22 cellular contexts compared by ENCODE assay signal in the genomic region with DNA sequence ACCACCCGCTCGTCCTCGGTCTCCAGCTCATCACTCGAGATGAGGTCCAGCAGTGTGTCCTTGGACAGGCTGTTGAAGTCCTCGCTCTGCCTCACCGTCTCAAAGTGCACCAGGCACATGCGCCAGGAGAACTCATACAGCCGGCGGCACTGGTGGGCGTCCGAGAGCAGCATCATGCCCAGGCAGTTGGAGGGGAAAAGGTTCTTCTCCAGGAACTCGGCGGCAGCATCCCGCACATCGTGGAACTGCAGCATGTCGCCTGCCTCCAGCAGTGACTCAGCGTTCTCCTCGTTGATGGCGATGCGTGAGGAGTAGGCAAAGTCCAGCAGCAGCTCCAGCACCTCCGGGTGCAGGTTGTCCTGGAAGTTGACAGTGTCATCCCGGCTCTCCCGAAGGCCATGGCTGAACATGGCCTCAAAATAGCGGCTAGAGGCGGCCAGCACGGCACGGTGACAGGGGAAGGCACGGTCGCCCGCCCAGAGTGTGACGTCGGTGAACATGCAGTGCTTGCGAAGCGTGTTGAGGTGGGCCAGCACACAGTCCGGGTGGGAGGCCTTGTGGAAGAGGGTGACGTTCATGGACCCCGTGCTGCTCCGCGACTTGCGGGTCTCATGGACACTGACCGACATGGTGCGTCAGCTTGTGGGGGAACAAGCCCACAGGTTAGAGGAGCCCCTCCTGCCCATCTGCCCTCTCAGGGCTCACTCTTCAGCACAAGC.
DNase-seq lines count a peak whose midpoint lies in the region; ATAC-seq and TF ChIP-seq lines count a peak whose summit lies in the region.
"Had no signal": no experiment of that assay in that cellular context is flagged by ENCODE, and none has a peak within 500 bp of the region (broad histone marks: within the 10 kb centered on the region; RNA-seq: fewer than 3 reads in every experiment).

No MANE protein-coding gene starts in this region.

- no peaks in the 10 kb centered on the region for H3K9me3 Mint-ChIP-seq in stimulated activated naive CD8-positive, alpha-beta T cell treated with anti-CD3 and anti-CD28 coated beads, Interleukin-15, amount 100 ng/mL, for 72 hours
- no peaks in the 10 kb centered on the region for H3K9me3 Mint-ChIP-seq in nephron
- H3K9me3 Mint-ChIP-seq: CD4-positive, CD25-positive, alpha-beta regulatory T cell; IgD-negative memory B cell had no signal

- no peaks in the 10 kb centered on the region for H3K27me3 Mint-ChIP-seq in stimulated activated naive CD8-positive, alpha-beta T cell treated with anti-CD3 and anti-CD28 coated beads, Interleukin-15, amount 100 ng/mL, for 72 hours
- H3K27me3 Mint-ChIP-seq in nephron (ENCODE audit: low read depth) = peaks cover 7% of the 10 kb centered on the region
- H3K27me3 Mint-ChIP-seq: CD4-positive, CD25-positive, alpha-beta regulatory T cell; IgD-negative memory B cell had no signal

- TF ChIP-seq CTCF in nephron (IDR thresholded peaks at IDR 0.05; ENCODE audit: unreplicated experiment in 3 of 3) = no peak

- H3K4me3 Mint-ChIP-seq in stimulated activated naive CD8-positive, alpha-beta T cell treated with anti-CD3 and anti-CD28 coated beads, Interleukin-15, amount 100 ng/mL, for 72 hours = no peak overlapping the region
- H3K4me3 Mint-ChIP-seq in nephron = no peak overlapping the region
- H3K4me3 Mint-ChIP-seq: CD4-positive, CD25-positive, alpha-beta regulatory T cell; IgD-negative memory B cell had no signal

- ATAC-seq in stimulated activated naive CD8-positive, alpha-beta T cell treated with anti-CD3 and anti-CD28 coated beads, Interleukin-15, amount 100 ng/mL, for 72 hours = peak; percentile 21
- no peak for ATAC-seq in stimulated activated naive CD8-positive, alpha-beta T cell treated with anti-CD3 and anti-CD28 coated beads, Interleukin-15, Interleukin-2, amounts not matched to agents 100 U/mL and 50 U/mL, for 24 hours
- no peak for ATAC-seq in GM19455 (IDR thresholded peaks at IDR 0.05; ENCODE audit: unreplicated experiment)
- ATAC-seq: GM12878 had no signal

- H3K4me1 Mint-ChIP-seq in stimulated activated naive CD8-positive, alpha-beta T cell treated with anti-CD3 and anti-CD28 coated beads, Interleukin-15, amount 100 ng/mL, for 72 hours = peaks cover 16% of the 10 kb centered on the region
- peaks cover 57% of the 10 kb centered on the region for H3K4me1 Mint-ChIP-seq in nephron
- H3K4me1 Mint-ChIP-seq: IgD-negative memory B cell had no signal

- H3K27ac Mint-ChIP-seq in stimulated activated naive CD8-positive, alpha-beta T cell treated with anti-CD3 and anti-CD28 coated beads, Interleukin-15, amount 100 ng/mL, for 72 hours = no peak overlapping the region
- peak overlapping the region in 2 of 3 experiments; percentile 90 to 91 for H3K27ac Mint-ChIP-seq in nephron
- H3K27ac Mint-ChIP-seq: CD4-positive, CD25-positive, alpha-beta regulatory T cell; IgD-negative memory B cell had no signal

- H3K27ac ChIP-seq in caudate nucleus (ENCODE audit: low read depth, low read length) = peak overlapping the region; percentile 30
- H3K27ac ChIP-seq: GM23248 had no signal

- DNase-seq in stimulated activated naive CD8-positive, alpha-beta T cell treated with anti-CD3 and anti-CD28 coated beads, Interleukin-15, amount 100 ng/mL, for 72 hours = no peak
- no peak for DNase-seq in stimulated activated naive CD8-positive, alpha-beta T cell treated with anti-CD3 and anti-CD28 coated beads, Interleukin-15, Interleukin-2, amounts not matched to agents 100 U/mL and 50 U/mL, for 24 hours
- DNase-seq in caudate nucleus (lab: John Stamatoyannopoulos, UW) = peak in 12 of 61 donors; percentile 18 to 69 (median 24)
- no peak for DNase-seq in AG08395 (ENCODE audit: low spot score)
- DNase-seq in NCI-H1048 (lab: John Stamatoyannopoulos, UW) = no peak
- DNase-seq in NCI-H1092 (lab: John Stamatoyannopoulos, UW) = no peak
- DNase-seq: Caco-2; CD4-positive, CD25-positive, alpha-beta regulatory T cell; DND-41; Karpas-422; MV-4-11; NCI-H1417 treated with DMSO at 0.1 percent for 48 hours; NCI-H187; NCI-H446; NCI-H526 treated with DMSO at 0.1 percent for 48 hours; OCI-M1; SHP77 had no signal

- peaks cover 17% of the 10 kb centered on the region for H3K36me3 Mint-ChIP-seq in nephron (ENCODE audit: low read depth)

Comparison
In these comparisons a context has a peak if more than half of its experiments do, and no peak if none do; other contexts are left out.
1. H3K27ac Mint-ChIP-seq: peak in nephron (2 of 3); none in stimulated activated naive CD8-positive, alpha-beta T cell treated with anti-CD3 and anti-CD28 coated beads, Interleukin-15, amount 100 ng/mL, for 72 hours (0 of 2).